ENCODE assay signal across 1 cellular context in the genomic region with DNA sequence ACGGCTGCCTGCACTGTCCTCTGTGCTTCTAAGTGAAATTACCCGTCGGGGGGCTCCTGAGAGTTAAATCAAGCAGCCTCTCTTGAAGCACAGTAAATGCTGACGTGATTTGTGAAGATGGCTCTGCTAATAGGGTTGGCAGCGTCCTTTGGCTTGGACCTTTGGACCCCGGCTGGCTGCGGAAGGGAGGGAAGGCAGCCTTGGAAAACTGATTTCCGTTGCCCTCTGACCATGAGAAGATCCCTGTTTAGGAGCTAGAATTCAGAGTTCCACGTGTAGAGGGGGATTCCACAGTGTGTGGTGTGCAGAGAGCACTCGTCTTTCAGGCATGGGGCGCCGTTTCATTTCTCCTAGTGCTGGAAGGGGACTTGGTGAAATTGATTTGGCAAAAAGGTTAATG.
TF ChIP-seq lines count a peak whose summit lies in the region.

No MANE protein-coding gene starts in this region.

TF ChIP-seq in HepG2, 621 proteins besides CTCF, POLR2A, EP300 and RAD21 (continued from another document and continues in another):
- TF ChIP-seq ZNF34 (CRISPR knock-in tag; IDR thresholded peaks at IDR 0.05; ENCODE audit: borderline replicate concordance) (no peak), ZNF556 (CRISPR knock-in tag; IDR thresholded peaks at IDR 0.05; ENCODE audit: borderline replicate concordance) (no peak), ZBTB20 (CRISPR knock-in tag; IDR thresholded peaks at IDR 0.05; ENCODE audit: borderline replicate concordance, low read depth) (no peak), ZNF20 (CRISPR knock-in tag; IDR thresholded peaks at IDR 0.05) (no peak), MXD4 (CRISPR knock-in tag; IDR thresholded peaks at IDR 0.05) (no peak), LCORL (IDR thresholded peaks at IDR 0.05) (no peak), LCORL (CRISPR knock-in tag; IDR thresholded peaks at IDR 0.05) (0 out of 2 replicates have a peak, but pooled peaks have one; percentile 50), DNMT1 (CRISPR knock-in tag; IDR thresholded peaks at IDR 0.05) (no peak), MZF1 (CRISPR knock-in tag; IDR thresholded peaks at IDR 0.05; ENCODE audit: borderline replicate concordance) (no peak), ZNF749 (CRISPR knock-in tag; IDR thresholded peaks at IDR 0.05; ENCODE audit: borderline replicate concordance) (no peak), NBN (conservative IDR thresholded peaks at IDR 0.05) (no peak), HCFC1 (IDR thresholded peaks at IDR 0.05; ENCODE audit: low read depth, low read length) (no peak), ZNF644 (CRISPR knock-in tag; IDR thresholded peaks at IDR 0.05; ENCODE audit: low read depth) (peak; percentile 72; the same call in 1 of the 2 replicates), PHB2 (IDR thresholded peaks at IDR 0.05; ENCODE audit: partially characterized antibody) (no peak), SP4 (CRISPR knock-in tag; IDR thresholded peaks at IDR 0.05) (no peak), JUN (CRISPR knock-in tag; IDR thresholded peaks at IDR 0.05) (no peak), ZSCAN22 (CRISPR knock-in tag; IDR thresholded peaks at IDR 0.05) (no peak), CHCHD3 (CRISPR knock-in tag; IDR thresholded peaks at IDR 0.05) (no peak), MED1 (CRISPR knock-in tag; IDR thresholded peaks at IDR 0.05) (peak; percentile 33; the same call in 1 of the 2 replicates), FOXK2 (IDR thresholded peaks at IDR 0.05) (no peak), CREM (IDR thresholded peaks at IDR 0.05) (no peak), CREM (CRISPR knock-in tag; IDR thresholded peaks at IDR 0.05) (no peak), ZBTB38 (CRISPR knock-in tag; IDR thresholded peaks at IDR 0.05) (peak; percentile 46; the same call in 1 of the 2 replicates), HNF4G (IDR thresholded peaks at IDR 0.05; ENCODE audit: borderline replicate concordance, low read depth, low read length) (peak; percentile 58; the same call in 1 of the 2 replicates), HNF4G (CRISPR knock-in tag; IDR thresholded peaks at IDR 0.05; ENCODE audit: borderline replicate concordance, low read depth) (no peak)
- TF ChIP-seq, protein P1, sequence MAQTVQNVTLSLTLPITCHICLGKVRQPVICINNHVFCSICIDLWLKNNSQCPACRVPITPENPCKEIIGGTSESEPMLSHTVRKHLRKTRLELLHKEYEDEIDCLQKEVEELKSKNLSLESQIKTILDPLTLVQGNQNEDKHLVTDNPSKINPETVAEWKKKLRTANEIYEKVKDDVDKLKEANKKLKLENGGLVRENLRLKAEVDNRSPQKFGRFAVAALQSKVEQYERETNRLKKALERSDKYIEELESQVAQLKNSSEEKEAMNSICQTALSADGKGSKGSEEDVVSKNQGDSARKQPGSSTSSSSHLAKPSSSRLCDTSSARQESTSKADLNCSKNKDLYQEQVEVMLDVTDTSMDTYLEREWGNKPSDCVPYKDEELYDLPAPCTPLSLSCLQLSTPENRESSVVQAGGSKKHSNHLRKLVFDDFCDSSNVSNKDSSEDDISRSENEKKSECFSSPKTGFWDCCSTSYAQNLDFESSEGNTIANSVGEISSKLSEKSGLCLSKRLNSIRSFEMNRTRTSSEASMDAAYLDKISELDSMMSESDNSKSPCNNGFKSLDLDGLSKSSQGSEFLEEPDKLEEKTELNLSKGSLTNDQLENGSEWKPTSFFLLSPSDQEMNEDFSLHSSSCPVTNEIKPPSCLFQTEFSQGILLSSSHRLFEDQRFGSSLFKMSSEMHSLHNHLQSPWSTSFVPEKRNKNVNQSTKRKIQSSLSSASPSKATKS (CRISPR knock-in tag; IDR thresholded peaks at IDR 0.05) = no peak
- TF ChIP-seq, protein P2, sequence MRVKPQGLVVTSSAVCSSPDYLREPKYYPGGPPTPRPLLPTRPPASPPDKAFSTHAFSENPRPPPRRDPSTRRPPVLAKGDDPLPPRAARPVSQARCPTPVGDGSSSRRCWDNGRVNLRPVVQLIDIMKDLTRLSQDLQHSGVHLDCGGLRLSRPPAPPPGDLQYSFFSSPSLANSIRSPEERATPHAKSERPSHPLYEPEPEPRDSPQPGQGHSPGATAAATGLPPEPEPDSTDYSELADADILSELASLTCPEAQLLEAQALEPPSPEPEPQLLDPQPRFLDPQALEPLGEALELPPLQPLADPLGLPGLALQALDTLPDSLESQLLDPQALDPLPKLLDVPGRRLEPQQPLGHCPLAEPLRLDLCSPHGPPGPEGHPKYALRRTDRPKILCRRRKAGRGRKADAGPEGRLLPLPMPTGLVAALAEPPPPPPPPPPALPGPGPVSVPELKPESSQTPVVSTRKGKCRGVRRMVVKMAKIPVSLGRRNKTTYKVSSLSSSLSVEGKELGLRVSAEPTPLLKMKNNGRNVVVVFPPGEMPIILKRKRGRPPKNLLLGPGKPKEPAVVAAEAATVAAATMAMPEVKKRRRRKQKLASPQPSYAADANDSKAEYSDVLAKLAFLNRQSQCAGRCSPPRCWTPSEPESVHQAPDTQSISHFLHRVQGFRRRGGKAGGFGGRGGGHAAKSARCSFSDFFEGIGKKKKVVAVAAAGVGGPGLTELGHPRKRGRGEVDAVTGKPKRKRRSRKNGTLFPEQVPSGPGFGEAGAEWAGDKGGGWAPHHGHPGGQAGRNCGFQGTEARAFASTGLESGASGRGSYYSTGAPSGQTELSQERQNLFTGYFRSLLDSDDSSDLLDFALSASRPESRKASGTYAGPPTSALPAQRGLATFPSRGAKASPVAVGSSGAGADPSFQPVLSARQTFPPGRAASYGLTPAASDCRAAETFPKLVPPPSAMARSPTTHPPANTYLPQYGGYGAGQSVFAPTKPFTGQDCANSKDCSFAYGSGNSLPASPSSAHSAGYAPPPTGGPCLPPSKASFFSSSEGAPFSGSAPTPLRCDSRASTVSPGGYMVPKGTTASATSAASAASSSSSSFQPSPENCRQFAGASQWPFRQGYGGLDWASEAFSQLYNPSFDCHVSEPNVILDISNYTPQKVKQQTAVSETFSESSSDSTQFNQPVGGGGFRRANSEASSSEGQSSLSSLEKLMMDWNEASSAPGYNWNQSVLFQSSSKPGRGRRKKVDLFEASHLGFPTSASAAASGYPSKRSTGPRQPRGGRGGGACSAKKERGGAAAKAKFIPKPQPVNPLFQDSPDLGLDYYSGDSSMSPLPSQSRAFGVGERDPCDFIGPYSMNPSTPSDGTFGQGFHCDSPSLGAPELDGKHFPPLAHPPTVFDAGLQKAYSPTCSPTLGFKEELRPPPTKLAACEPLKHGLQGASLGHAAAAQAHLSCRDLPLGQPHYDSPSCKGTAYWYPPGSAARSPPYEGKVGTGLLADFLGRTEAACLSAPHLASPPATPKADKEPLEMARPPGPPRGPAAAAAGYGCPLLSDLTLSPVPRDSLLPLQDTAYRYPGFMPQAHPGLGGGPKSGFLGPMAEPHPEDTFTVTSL (CRISPR knock-in tag; IDR thresholded peaks at IDR 0.05; ENCODE audit: borderline replicate concordance) = no peak
- TF ChIP-seq, protein P3, sequence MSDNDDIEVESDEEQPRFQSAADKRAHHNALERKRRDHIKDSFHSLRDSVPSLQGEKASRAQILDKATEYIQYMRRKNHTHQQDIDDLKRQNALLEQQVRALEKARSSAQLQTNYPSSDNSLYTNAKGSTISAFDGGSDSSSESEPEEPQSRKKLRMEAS (IDR thresholded peaks at IDR 0.05) = peak; percentile 61; the same call in 1 of the 2 replicates
- TF ChIP-seq, protein P4, sequence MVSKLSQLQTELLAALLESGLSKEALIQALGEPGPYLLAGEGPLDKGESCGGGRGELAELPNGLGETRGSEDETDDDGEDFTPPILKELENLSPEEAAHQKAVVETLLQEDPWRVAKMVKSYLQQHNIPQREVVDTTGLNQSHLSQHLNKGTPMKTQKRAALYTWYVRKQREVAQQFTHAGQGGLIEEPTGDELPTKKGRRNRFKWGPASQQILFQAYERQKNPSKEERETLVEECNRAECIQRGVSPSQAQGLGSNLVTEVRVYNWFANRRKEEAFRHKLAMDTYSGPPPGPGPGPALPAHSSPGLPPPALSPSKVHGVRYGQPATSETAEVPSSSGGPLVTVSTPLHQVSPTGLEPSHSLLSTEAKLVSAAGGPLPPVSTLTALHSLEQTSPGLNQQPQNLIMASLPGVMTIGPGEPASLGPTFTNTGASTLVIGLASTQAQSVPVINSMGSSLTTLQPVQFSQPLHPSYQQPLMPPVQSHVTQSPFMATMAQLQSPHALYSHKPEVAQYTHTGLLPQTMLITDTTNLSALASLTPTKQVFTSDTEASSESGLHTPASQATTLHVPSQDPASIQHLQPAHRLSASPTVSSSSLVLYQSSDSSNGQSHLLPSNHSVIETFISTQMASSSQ (IDR thresholded peaks at IDR 0.05; ENCODE audit: low read depth) = no peak
- TF ChIP-seq, protein P4 (CRISPR knock-in tag; IDR thresholded peaks at IDR 0.05; ENCODE audit: borderline replicate concordance) = no peak
- TF ChIP-seq, protein P5, sequence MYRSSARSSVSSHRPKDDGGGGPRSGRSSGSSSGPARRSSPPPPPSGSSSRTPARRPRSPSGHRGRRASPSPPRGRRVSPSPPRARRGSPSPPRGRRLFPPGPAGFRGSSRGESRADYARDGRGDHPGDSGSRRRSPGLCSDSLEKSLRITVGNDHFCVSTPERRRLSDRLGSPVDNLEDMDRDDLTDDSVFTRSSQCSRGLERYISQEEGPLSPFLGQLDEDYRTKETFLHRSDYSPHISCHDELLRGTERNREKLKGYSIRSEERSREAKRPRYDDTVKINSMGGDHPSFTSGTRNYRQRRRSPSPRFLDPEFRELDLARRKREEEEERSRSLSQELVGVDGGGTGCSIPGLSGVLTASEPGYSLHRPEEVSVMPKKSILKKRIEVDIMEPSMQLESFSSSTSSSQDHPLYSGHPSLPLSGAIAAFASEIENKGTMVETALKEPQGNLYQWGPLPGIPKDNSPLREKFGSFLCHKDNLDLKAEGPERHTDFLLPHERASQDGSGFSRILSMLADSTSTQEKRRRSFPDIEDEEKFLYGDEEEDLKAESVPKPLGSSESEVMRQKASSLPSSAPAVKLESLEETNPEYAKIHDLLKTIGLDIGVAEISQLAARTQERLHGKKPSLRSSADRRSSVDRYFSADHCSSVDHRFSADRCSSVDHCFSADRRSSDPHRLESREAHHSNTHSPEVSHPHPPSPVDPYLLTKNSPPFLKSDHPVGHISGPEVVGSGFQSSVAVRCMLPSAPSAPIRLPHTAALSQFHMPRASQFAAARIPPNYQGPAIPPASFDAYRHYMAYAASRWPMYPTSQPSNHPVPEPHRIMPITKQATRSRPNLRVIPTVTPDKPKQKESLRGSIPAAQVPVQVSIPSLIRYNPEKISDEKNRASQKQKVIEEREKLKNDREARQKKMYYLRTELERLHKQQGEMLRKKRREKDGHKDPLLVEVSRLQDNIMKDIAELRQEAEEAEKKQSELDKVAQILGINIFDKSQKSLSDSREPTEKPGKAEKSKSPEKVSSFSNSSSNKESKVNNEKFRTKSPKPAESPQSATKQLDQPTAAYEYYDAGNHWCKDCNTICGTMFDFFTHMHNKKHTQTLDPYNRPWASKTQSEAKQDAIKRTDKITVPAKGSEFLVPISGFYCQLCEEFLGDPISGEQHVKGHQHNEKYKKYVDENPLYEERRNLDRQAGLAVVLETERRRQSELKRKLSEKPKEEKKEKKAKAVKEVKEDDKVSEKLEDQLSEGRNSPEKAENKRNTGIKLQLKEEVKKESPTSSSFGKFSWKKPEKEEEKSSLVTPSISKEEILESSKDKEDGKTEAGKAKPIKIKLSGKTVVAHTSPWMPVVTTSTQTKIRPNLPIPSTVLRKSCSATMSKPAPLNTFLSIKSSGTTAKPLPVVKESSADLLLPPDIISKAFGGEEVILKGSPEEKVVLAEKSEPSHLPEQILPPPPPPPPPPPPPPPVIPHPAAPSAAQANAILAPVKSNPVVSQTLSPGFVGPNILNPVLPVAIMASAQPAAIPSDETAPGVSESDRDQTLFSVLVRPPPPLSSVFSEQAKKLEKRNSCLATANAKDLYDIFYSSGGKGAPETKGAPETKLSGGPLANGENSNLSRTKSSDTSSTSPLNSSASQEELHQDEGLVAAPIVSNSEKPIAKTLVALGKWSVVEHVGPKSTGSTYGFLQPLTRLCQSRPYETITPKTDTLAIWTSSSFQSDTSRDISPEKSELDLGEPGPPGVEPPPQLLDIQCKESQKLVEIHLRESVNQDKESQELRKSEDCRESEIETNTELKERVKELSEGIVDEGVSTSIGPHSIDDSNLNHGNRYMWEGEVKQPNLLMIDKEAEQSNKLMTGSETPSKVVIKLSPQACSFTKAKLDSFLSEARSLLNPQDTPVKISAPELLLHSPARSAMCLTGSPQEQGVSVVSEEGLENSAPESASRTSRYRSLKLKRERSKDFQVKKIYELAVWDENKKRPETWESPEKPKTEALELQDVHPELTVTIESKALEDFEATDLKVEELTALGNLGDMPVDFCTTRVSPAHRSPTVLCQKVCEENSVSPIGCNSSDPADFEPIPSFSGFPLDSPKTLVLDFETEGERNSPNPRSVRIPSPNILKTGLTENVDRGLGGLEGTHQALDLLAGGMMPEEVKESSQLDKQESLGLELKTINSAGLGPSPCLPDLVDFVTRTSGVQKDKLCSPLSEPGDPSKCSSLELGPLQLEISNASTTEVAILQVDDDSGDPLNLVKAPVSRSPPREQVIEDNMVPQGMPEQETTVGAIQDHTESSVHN (CRISPR knock-in tag; IDR thresholded peaks at IDR 0.05) = no peak
- TF ChIP-seq, protein P6, sequence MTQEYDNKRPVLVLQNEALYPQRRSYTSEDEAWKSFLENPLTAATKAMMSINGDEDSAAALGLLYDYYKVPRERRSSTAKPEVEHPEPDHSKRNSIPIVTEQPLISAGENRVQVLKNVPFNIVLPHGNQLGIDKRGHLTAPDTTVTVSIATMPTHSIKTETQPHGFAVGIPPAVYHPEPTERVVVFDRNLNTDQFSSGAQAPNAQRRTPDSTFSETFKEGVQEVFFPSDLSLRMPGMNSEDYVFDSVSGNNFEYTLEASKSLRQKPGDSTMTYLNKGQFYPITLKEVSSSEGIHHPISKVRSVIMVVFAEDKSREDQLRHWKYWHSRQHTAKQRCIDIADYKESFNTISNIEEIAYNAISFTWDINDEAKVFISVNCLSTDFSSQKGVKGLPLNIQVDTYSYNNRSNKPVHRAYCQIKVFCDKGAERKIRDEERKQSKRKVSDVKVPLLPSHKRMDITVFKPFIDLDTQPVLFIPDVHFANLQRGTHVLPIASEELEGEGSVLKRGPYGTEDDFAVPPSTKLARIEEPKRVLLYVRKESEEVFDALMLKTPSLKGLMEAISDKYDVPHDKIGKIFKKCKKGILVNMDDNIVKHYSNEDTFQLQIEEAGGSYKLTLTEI (CRISPR knock-in tag; conservative IDR thresholded peaks at IDR 0.05) = no peak
